ENCODE assay signal across 18 cellular contexts in the genomic region with DNA sequence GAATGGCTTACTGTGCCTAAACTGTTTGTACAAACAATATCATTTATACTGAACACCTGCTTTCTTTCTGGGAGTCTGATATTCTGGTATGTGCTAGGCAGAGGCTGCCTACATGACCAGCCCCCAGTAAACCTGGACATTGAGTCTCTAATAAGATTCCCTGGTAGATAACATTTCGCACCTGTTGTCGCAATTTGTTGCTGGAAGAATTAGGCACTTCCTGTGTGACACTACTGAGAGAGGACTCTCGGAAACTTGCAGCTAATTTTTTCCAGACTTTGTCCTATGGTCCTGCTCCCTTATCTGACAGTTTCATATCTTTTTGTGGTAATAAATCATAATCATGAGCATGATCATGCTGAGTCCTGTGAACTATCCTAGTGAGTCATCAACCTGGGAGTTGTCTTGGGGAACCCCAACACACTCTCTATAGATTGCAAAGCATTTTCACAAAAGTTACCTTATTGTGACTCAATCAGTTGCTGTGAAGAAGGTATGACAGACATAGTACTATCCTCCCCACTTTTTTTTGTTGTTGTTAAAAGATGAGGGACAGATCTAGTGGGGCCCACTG.
DNase-seq lines count a peak whose midpoint lies in the region; TF ChIP-seq lines count a peak whose summit lies in the region.
"Had no signal": no experiment of that assay in that cellular context is flagged by ENCODE, and none has a peak within 500 bp of the region (broad histone marks: within the 10 kb centered on the region; RNA-seq: fewer than 3 reads in every experiment).

No MANE protein-coding gene starts in this region.

- no peak overlapping the region for H3K27ac Mint-ChIP-seq in T-helper 2 cell treated with Interferon-gamma antibody and Interleukin-4, amounts not matched to agents 5 μg/mL and 100 μg/mL, for 36 hours
- H3K27ac Mint-ChIP-seq: activated CD4-positive, alpha-beta memory T cell treated with anti-CD3 and anti-CD28 coated beads, Interleukin-2, amount 10 ng/mL, durations not matched to agents 7 days and 5 days; activated naive CD4-positive, alpha-beta T cell treated with anti-CD3 and anti-CD28 coated beads, Interleukin-2, amount 50 U/mL, for 24 hours; activated T-cell treated with anti-CD3 and anti-CD28 coated beads, Interleukin-2, amount 50 U/mL, for 24 hours; effector memory CD8-positive, alpha-beta T cell; memory B cell; naive B cell had no signal

- no peaks in the 10 kb centered on the region for H3K4me1 Mint-ChIP-seq in T-helper 2 cell treated with Interferon-gamma antibody and Interleukin-4, amounts not matched to agents 5 μg/mL and 100 μg/mL, for 36 hours (ENCODE audit: low read depth)
- H3K4me1 Mint-ChIP-seq: activated CD4-positive, alpha-beta memory T cell treated with anti-CD3 and anti-CD28 coated beads, Interleukin-2, amount 10 ng/mL, durations not matched to agents 7 days and 5 days; activated naive CD4-positive, alpha-beta T cell treated with anti-CD3 and anti-CD28 coated beads, Interleukin-2, amount 50 U/mL, for 24 hours; memory B cell; naive B cell had no signal

- H3K27me3 Mint-ChIP-seq in T-helper 2 cell treated with Interferon-gamma antibody and Interleukin-4, amounts not matched to agents 5 μg/mL and 100 μg/mL, for 36 hours (ENCODE audit: low read depth) = peaks cover 6% of the 10 kb centered on the region
- H3K27me3 Mint-ChIP-seq: activated CD4-positive, alpha-beta memory T cell treated with anti-CD3 and anti-CD28 coated beads, Interleukin-2, amount 10 ng/mL, durations not matched to agents 7 days and 5 days; activated T-cell treated with anti-CD3 and anti-CD28 coated beads, Interleukin-2, amount 50 U/mL, for 24 hours; effector memory CD8-positive, alpha-beta T cell had no signal

- no peak for TF ChIP-seq CTCF in GM10266 (IDR thresholded peaks at IDR 0.05; ENCODE audit: control insufficient read depth, insufficient read depth, low read depth, missing control alignments)

- H3K36me3 Mint-ChIP-seq in T-helper 2 cell treated with Interferon-gamma antibody and Interleukin-4, amounts not matched to agents 5 μg/mL and 100 μg/mL, for 36 hours (ENCODE audit: low read depth) = no peaks in the 10 kb centered on the region
- H3K36me3 Mint-ChIP-seq: activated naive CD4-positive, alpha-beta T cell treated with anti-CD3 and anti-CD28 coated beads, Interleukin-2, amount 50 U/mL, for 24 hours; memory B cell; naive B cell had no signal

- peak; percentile 3 for DNase-seq in stimulated activated CD4-positive, alpha-beta T cell treated with anti-CD3 and anti-CD28 coated beads, Interleukin-15, amount 100 ng/mL, for 24 hours
- no peak for DNase-seq in stimulated activated CD4-positive, alpha-beta T cell treated with anti-CD3 and anti-CD28 coated beads, Interleukin-4, amount 100 ng/mL, for 4 hours
- DNase-seq in T-helper 2 cell treated with Interferon-gamma antibody and Interleukin-4, amounts not matched to agents 5 μg/mL and 100 μg/mL, for 36 hours (ENCODE audit: low spot score) = peak; percentile 17
- DNase-seq in iris pigment epithelial cell (ENCODE audit: low read depth) = peak; percentile 5
- no peak for DNase-seq in GM10266 (ENCODE audit: extremely low spot score)
- DNase-seq in NCI-H2081 (lab: John Stamatoyannopoulos, UW) = no peak
- DNase-seq in putamen (ENCODE audit: low spot score) = no peak
- DNase-seq: activated CD4-positive, alpha-beta memory T cell treated with anti-CD3 and anti-CD28 coated beads, Interleukin-2, amount 10 ng/mL, durations not matched to agents 7 days and 5 days; activated T-cell treated with anti-CD3 and anti-CD28 coated beads, Interleukin-2, amount 50 U/mL, for 24 hours; effector memory CD8-positive, alpha-beta T cell; kidney glomerular epithelial cell; naive B cell; NCI-H2171; NCI-H524 treated with DMSO at 0.1 percent for 48 hours; retina; RPMI8226 had no signal

- no peaks in the 10 kb centered on the region for H3K9me3 Mint-ChIP-seq in T-helper 2 cell treated with Interferon-gamma antibody and Interleukin-4, amounts not matched to agents 5 μg/mL and 100 μg/mL, for 36 hours
- H3K9me3 Mint-ChIP-seq: activated CD4-positive, alpha-beta memory T cell treated with anti-CD3 and anti-CD28 coated beads, Interleukin-2, amount 10 ng/mL, durations not matched to agents 7 days and 5 days; activated naive CD4-positive, alpha-beta T cell treated with anti-CD3 and anti-CD28 coated beads, Interleukin-2, amount 50 U/mL, for 24 hours; activated T-cell treated with anti-CD3 and anti-CD28 coated beads, Interleukin-2, amount 50 U/mL, for 24 hours; memory B cell had no signal

- H3K4me3 Mint-ChIP-seq in T-helper 2 cell treated with Interferon-gamma antibody and Interleukin-4, amounts not matched to agents 5 μg/mL and 100 μg/mL, for 36 hours = no peak overlapping the region
- H3K4me3 Mint-ChIP-seq: activated CD4-positive, alpha-beta memory T cell treated with anti-CD3 and anti-CD28 coated beads, Interleukin-2, amount 10 ng/mL, durations not matched to agents 7 days and 5 days; activated naive CD4-positive, alpha-beta T cell treated with anti-CD3 and anti-CD28 coated beads, Interleukin-2, amount 50 U/mL, for 24 hours; activated T-cell treated with anti-CD3 and anti-CD28 coated beads, Interleukin-2, amount 50 U/mL, for 24 hours; effector memory CD8-positive, alpha-beta T cell; memory B cell; naive B cell had no signal

Comparison
In these comparisons a context has a peak if more than half of its experiments do, and no peak if none do; other contexts are left out.
1. DNase-seq: peak in stimulated activated CD4-positive, alpha-beta T cell treated with anti-CD3 and anti-CD28 coated beads, Interleukin-15, amount 100 ng/mL, for 24 hours (single experiment), T-helper 2 cell treated with Interferon-gamma antibody and Interleukin-4, amounts not matched to agents 5 μg/mL and 100 μg/mL, for 36 hours (single experiment) and iris pigment epithelial cell (single experiment); none in stimulated activated CD4-positive, alpha-beta T cell treated with anti-CD3 and anti-CD28 coated beads, Interleukin-4, amount 100 ng/mL, for 4 hours (0 of 2), GM10266 (single experiment), NCI-H2081 (0 of 2) and putamen (single experiment).